In the genomic region with DNA sequence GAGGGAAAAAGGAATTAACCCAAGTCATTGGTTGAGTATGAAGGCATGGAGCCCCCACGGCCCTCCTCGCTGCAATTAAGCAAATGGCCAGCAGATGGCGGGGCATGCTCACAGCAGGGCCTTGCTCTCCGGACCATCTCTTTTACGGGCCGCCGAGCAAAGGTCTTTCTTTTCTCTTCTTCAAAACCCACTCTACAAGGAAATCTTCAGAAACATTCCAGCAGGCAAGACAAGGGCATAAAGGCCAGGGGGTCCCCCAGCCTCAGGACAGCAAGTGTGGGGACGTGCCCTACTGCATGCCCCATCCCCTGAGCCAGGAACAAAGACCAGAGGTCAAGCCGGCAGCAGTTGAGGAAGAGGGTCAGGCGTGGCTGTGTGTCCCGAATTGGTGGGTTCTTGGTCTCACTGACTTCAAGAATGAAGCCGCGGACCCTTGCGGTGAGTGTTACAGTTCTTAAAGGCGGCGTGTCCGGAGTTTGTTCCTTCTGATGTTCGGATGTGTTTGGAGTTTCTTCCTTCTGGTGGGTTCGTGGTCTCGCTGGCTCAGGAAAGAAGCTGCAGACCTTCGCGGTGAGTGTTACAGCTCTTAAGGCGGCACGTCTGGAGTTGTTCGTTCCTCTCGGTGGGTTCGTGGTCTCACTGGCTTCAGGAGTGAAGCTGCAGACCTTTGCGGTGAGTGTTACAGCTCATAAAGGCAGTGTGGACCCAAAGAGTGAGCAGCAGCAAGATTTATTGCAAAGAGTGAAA, we compare ENCODE assay signal across 8 cellular contexts. TPM values are rescaled to one million over a fixed set of nuclear protein-coding genes. Genes with fewer than 3 reads are reported as not detected.
DNase-seq lines count a peak whose midpoint lies in the region; ATAC-seq and TF ChIP-seq lines count a peak whose summit lies in the region.
"Not testable (repeated sequence)": the region's sequence is repeated elsewhere in the genome, so short reads cannot be mapped to it uniquely, and the experiment has no call there.

No MANE protein-coding gene starts in this region.

- H3K9me2 ChIP-seq in Karpas-422 (replicated peaks; ENCODE audit: insufficient read depth, low read length) = not testable (repeated sequence)

- H4K20me1 ChIP-seq in Karpas-422 (ENCODE audit: insufficient read depth, low read depth, low read length) = not testable (repeated sequence)

- H3K4me1 ChIP-seq in Karpas-422 (ENCODE audit: low read length) = peaks cover 27% of the 10 kb centered on the region
- H3K4me1 ChIP-seq in esophagus muscularis mucosa = peaks cover 0 to 11% (median 8%) of the 10 kb centered on the region in 4 donors
- H3K4me1 ChIP-seq in muscle layer of duodenum (ENCODE audit: control insufficient read depth in 1 of 2, insufficient read depth in 2 of 2, low read length in 2 of 2) = not testable (repeated sequence)

- intact Hi-C loops in esophagus muscularis mucosa (cut with DNase I) = loop anchor here (10.0 kb wide), 1 partner anchor 376 kb away; the partner anchor contains the start of gene LPIN3

- not testable (repeated sequence) for TF ChIP-seq EP300 in esophagus muscularis mucosa (IDR thresholded peaks at IDR 0.05)

- DNase-seq in COLO668 (lab: John Stamatoyannopoulos, UW; ENCODE audit: unreplicated experiment) = peak; percentile 75
- peak; percentile 93 for DNase-seq in Karpas-422
- peak; percentile 79 for DNase-seq in RKO (ENCODE audit: low spot score)
- DNase-seq in activated T-cell treated with anti-CD3 and anti-CD28 coated beads, Interleukin-2, amount 50 U/mL, for 48 hours = peak; percentile 92 to 94
- peak; percentile 96 for DNase-seq in esophagus muscularis mucosa (ENCODE audit: extremely low spot score)
- peak; percentile 78 to 87 for DNase-seq in stimulated activated CD8-positive, alpha-beta memory T cell treated with anti-CD3 and anti-CD28 coated beads, Interleukin-2, amount 100 ng/mL, for 48 hours (ENCODE audit: low read depth in 2 of 2)

- H3K4me3 ChIP-seq in Karpas-422 (ENCODE audit: low read length) = peak overlapping the region; percentile 21; the same call in 1 of the 2 replicates
- H3K4me3 ChIP-seq in esophagus muscularis mucosa = peak overlapping the region; percentile 38 to 52 (median 44)
- H3K4me3 ChIP-seq in muscle layer of duodenum (ENCODE audit: low read depth in 1 of 2, low read length in 2 of 2) = peak overlapping the region; percentile 52 to 57

- ATAC-seq in GM21515 (IDR thresholded peaks at IDR 0.05; ENCODE audit: unreplicated experiment) = peak; percentile 86

- TF ChIP-seq CTCF in esophagus muscularis mucosa (IDR thresholded peaks at IDR 0.05) = peak; percentile 92 to 99 (median 93)

- not testable (repeated sequence) for H3K79me2 ChIP-seq in Karpas-422 (ENCODE audit: low read length)

- 24% methylated on average over 22 of the region's 28 CpGs for WGBS in esophagus muscularis mucosa

- H3K27me3 ChIP-seq in Karpas-422 (ENCODE audit: low read length); esophagus muscularis mucosa; muscle layer of duodenum (ENCODE audit: low read depth, low read length): not testable (repeated sequence)

- 0 out of 2 replicates have a peak overlapping the region, but pooled peaks have one; percentile 30 for H2AFZ ChIP-seq in Karpas-422 (ENCODE audit: low read length)

- not testable (repeated sequence) for H3K36me3 ChIP-seq in Karpas-422 (ENCODE audit: insufficient read depth, low read length); esophagus muscularis mucosa; muscle layer of duodenum (ENCODE audit: control insufficient read depth in 1 of 2, insufficient read depth in 2 of 2, low read length in 2 of 2)

- not testable (repeated sequence) for H3K9me3 ChIP-seq in Karpas-422 (ENCODE audit: low read length); esophagus muscularis mucosa; muscle layer of duodenum (ENCODE audit: control insufficient read depth in 1 of 2, low read length in 2 of 2)

- TF ChIP-seq POLR2A in esophagus muscularis mucosa (IDR thresholded peaks at IDR 0.05; ENCODE audit: low read depth) = not testable (repeated sequence)

- peak overlapping the region; percentile 31 for H3K9ac ChIP-seq in Karpas-422 (ENCODE audit: low read length)

- not testable (repeated sequence) for H3K27ac ChIP-seq in Karpas-422 (ENCODE audit: low read length); esophagus muscularis mucosa (replicated peaks in 1 of 4); muscle layer of duodenum (ENCODE audit: low read length)

- peak overlapping the region; percentile 38 for H3K4me2 ChIP-seq in Karpas-422 (ENCODE audit: low read depth, low read length, poor library complexity, severe bottlenecking)

RNA-seq across cellular contexts. Expression of gene TOP1, which starts 59.6 kb away (rescaled TPM):
- total RNA-seq in Karpas-422 (2014; rRNA removed; shearing (Covaris generic); ENCODE audit: low replicate concordance) = 89.5 and 101 TPM in 2 replicates
- 10 to 100 TPM; 20.2 to 28.5 (median 23.0) TPM for total RNA-seq in esophagus muscularis mucosa
